In the genomic region with DNA sequence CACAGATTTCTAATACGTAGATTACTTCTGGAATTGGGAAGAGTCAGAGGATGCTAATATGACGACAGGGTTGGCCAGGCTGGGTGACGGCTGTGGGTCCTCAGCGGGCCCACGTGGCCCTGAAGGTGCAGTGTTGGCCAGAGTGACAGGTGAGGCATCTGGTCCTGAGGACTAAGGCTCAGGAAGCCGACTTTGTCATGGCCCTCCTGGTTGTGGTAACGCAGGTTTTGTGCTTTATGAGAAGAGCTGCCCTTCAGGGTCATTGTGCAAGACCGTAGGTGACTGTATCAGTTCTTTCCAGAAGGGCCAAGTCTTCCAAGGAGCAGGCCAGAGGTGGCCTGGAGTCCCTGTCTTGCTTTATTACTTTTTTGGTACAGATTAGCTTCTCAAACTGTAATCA, we compare ENCODE assay signal across 1 cellular context.
TF ChIP-seq lines count a peak whose summit lies in the region.

No MANE protein-coding gene starts in this region.

TF ChIP-seq in A549, 52 proteins besides CTCF, POLR2A, EP300 and RAD21 (continued from another document):
- no peak for TF ChIP-seq ZFP36 (IDR thresholded peaks at IDR 0.05; ENCODE audit: borderline replicate concordance, partially characterized antibody)
- TF ChIP-seq PHF8 (IDR thresholded peaks at IDR 0.05; ENCODE audit: borderline replicate concordance, low read depth) = no peak
- TF ChIP-seq CBX8 (IDR thresholded peaks at IDR 0.05) = no peak
- TF ChIP-seq TFCP2L1 (CRISPR knock-in tag; IDR thresholded peaks at IDR 0.05) = no peak
- TF ChIP-seq MAFK (IDR thresholded peaks at IDR 0.05; ENCODE audit: partially characterized antibody) = no peak
- no peak for TF ChIP-seq NPAS2 (CRISPR knock-in tag; IDR thresholded peaks at IDR 0.05; ENCODE audit: borderline replicate concordance)
- no peak for TF ChIP-seq EHF (CRISPR knock-in tag; IDR thresholded peaks at IDR 0.05)
- TF ChIP-seq EHMT2 (IDR thresholded peaks at IDR 0.05; ENCODE audit: low read depth) = no peak
